Comparison of ENCODE assay signal across 9 cellular contexts in the genomic region with DNA sequence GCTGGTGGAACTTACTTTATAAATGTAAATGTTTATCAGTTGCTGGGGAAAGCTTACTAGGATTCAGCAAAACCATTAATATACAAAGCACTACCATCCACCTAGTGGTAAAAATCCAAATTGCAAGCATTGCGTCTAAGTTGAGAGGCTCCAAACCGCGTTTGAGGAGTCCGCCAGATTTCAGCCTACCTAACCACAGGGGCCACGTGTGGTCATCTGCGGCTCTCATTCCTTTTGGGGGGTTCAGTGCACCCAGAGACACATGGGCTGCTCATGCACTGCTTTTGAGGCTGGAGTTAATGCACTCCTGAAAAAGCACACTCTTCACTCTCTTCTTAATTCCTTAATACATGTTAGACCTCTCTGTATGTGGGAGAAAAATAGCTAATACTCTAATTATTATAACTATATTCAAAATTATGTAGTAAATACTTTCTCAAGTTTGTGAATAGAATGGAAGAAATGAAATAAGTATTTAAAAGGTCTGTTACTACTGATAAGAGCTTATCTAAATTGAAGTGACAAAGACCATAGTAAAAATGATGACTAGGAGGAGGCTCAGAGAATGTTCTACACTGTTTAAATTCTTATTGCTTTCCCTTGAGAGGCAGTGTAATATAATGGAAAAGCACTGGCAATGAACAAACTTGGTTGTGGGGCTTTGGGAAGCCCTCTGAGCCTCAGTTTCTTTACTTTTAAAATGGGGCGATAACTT. TPM values are rescaled to one million over a fixed set of nuclear protein-coding genes. Genes with fewer than 3 reads are reported as not detected.
DNase-seq lines count a peak whose midpoint lies in the region; ATAC-seq and TF ChIP-seq lines count a peak whose summit lies in the region.
"Had no signal": no experiment of that assay in that cellular context is flagged by ENCODE, and none has a peak within 500 bp of the region (broad histone marks: within the 10 kb centered on the region; RNA-seq: fewer than 3 reads in every experiment).

No MANE protein-coding gene starts in this region.

- CTCF ChIA-PET in HEK293T (lab: Yijun Ruan, JAX), result interaction anchor here (0.6 to 1.7 kb wide), 7 partner anchors 9 to 117 kb away, joined by 3 to 12 read pairs (median 4); no protein-coding TSS in a partner anchor

- H3K4me3 ChIP-seq in esophagus squamous epithelium, result peak overlapping the region in 1 of 4 donors; percentile 36

- no peak overlapping the region for H3K27ac Mint-ChIP-seq in nephron

- POLR2A ChIA-PET in HEK293T (lab: Yijun Ruan, JAX), result no interaction called here

- intact Hi-C loops in esophagus squamous epithelium (cut with DNase I), result no loop called here

- H3K36me3 ChIP-seq in esophagus squamous epithelium, result no peaks in the 10 kb centered on the region

- H3K27me3 Mint-ChIP-seq in nephron (ENCODE audit: low read depth), result peaks cover 3% of the 10 kb centered on the region

- H3K27ac ChIP-seq in esophagus squamous epithelium, result peak overlapping the region in 1 of 4 donors; percentile 42

- peaks cover 12% of the 10 kb centered on the region for H3K4me1 Mint-ChIP-seq in nephron

- ATAC-seq in HG02623 (IDR thresholded peaks at IDR 0.05; ENCODE audit: unreplicated experiment), result no peak

- 12 to 14% methylated on average over 7 of the region's 7 CpGs for WGBS in esophagus squamous epithelium, 2 donors

- peaks cover 0 to 15% (median 0%) of the 10 kb centered on the region in 3 donors for H3K4me1 ChIP-seq in esophagus squamous epithelium

- H3K27me3 ChIP-seq in esophagus squamous epithelium, result no peaks in the 10 kb centered on the region

- DNase-seq in Daoy (ENCODE audit: low read depth) (peak; percentile 80), HEK293T (ENCODE audit: extremely low spot score) (peak; percentile 71), NCI-H69 (lab: John Stamatoyannopoulos, UW) (peak; percentile 76), esophagus squamous epithelium (lab: John Stamatoyannopoulos, UW) (no peak), hippocampal formation (lab: John Stamatoyannopoulos, UW) (no peak)
- peak; percentile 70 for DNase-seq in activated CD8-positive, alpha-beta memory T cell treated with anti-CD3 and anti-CD28 coated beads for 24 hours

- no peak for TF ChIP-seq POLR2A in esophagus squamous epithelium (IDR thresholded peaks at IDR 0.05)

- peak; percentile 63 to 86 (median 82) for TF ChIP-seq CTCF in esophagus squamous epithelium (IDR thresholded peaks at IDR 0.05)
- TF ChIP-seq CTCF in nephron (IDR thresholded peaks at IDR 0.05; ENCODE audit: unreplicated experiment in 3 of 3), result peak; percentile 64 to 78 (median 77)

- H3K9me3 ChIP-seq in esophagus squamous epithelium, result no peaks in the 10 kb centered on the region

- H3K36me3 Mint-ChIP-seq in nephron (ENCODE audit: low read depth), result no peaks in the 10 kb centered on the region

- H3K9me3 Mint-ChIP-seq in nephron, result no peaks in the 10 kb centered on the region

- H3K4me3 Mint-ChIP-seq in nephron, result no peak overlapping the region

TF ChIP-seq in HEK293T, 16 proteins besides CTCF, POLR2A, EP300 and RAD21:
- TF ChIP-seq CTBP1 (IDR thresholded peaks at IDR 0.05; ENCODE audit: borderline replicate concordance) (no peak), L3MBTL2 (conservative IDR thresholded peaks at IDR 0.05) (no peak), NFRKB (IDR thresholded peaks at IDR 0.05) (no peak), SP1 (IDR thresholded peaks at IDR 0.05) (no peak), LEF1 (IDR thresholded peaks at IDR 0.05; ENCODE audit: borderline replicate concordance) (no peak), FOXK2 (IDR thresholded peaks at IDR 0.05) (no peak), TARDBP (IDR thresholded peaks at IDR 0.05) (no peak), FOXA1 (IDR thresholded peaks at IDR 0.05) (no peak), BHLHE40 (IDR thresholded peaks at IDR 0.05; ENCODE audit: borderline replicate concordance) (no peak), ARNT (IDR thresholded peaks at IDR 0.05) (no peak), HDGF (IDR thresholded peaks at IDR 0.05; ENCODE audit: borderline replicate concordance) (no peak), ELF4 (IDR thresholded peaks at IDR 0.05) (no peak), ZNF384 (IDR thresholded peaks at IDR 0.05) (no peak), FOXM1 (IDR thresholded peaks at IDR 0.05; ENCODE audit: borderline replicate concordance) (no peak), SUZ12 (IDR thresholded peaks at IDR 0.05) (no peak)
- TF ChIP-seq, protein P1, sequence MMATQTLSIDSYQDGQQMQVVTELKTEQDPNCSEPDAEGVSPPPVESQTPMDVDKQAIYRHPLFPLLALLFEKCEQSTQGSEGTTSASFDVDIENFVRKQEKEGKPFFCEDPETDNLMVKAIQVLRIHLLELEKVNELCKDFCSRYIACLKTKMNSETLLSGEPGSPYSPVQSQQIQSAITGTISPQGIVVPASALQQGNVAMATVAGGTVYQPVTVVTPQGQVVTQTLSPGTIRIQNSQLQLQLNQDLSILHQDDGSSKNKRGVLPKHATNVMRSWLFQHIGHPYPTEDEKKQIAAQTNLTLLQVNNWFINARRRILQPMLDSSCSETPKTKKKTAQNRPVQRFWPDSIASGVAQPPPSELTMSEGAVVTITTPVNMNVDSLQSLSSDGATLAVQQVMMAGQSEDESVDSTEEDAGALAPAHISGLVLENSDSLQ (IDR thresholded peaks at IDR 0.05), result no peak

RNA-seq across cellular contexts. Expression of gene MANSC4, which starts 41.4 kb away (rescaled TPM):
- not detected in 2 replicates for total RNA-seq in Daoy (2014; rRNA removed; shearing (Covaris generic))
- not detected for total RNA-seq in esophagus squamous epithelium
- total RNA-seq: temporal lobe had no signal

RNA-seq across cellular contexts. Expression of gene KLHL42, which starts 41.4 kb away (rescaled TPM):
- 20.2 and 27.7 TPM in 2 replicates for total RNA-seq in Daoy (2014; rRNA removed; shearing (Covaris generic))
- total RNA-seq in esophagus squamous epithelium, result 10 to 100 TPM in 3 of 4 donors, 1 to 10 TPM in 1; 9.2 to 33.2 (median 11.3) TPM

Comparison
In these comparisons a context has a peak if more than half of its experiments do, and no peak if none do; other contexts are left out.
1. DNase-seq: peak in Daoy (single experiment), HEK293T (single experiment), NCI-H69 (single experiment) and activated CD8-positive, alpha-beta memory T cell treated with anti-CD3 and anti-CD28 coated beads for 24 hours (single experiment); none in esophagus squamous epithelium (single experiment) and hippocampal formation (0 of 2).